In the genomic region with DNA sequence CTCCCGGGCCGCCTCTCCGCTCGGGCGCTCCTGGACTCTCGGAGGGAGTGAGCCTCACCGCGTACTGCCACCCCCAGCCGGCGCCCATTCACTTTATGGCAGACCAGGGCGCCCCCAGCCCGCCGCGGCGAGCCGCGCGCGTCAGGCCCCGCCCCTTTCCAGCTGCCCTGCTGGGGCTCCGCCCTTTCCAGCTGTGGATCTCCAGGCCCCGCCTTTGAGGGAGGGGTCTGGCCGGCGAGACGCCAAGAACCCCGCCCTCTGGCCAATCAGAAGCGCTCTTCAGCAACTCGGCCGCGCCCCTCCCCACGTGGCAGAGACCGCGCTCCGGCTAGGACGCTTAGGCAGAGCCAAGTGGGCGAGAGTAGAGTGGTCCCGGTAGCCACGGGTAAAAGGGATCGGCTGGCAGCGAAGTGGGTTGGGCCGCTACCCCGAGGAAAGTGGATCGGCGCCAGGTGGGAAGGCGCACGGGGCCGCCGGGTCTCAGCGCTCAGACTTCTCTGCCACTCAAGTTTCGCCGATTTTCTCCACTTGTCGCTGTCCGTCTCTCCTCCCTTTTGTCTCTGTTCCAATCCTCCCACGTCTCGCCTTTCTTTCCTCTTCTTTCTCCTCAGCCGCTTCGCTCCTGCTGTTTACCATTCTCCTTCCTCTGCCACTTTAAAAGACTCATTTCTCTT, we compare ENCODE assay signal across 8 cellular contexts. TPM values are rescaled to one million over a fixed set of nuclear protein-coding genes. Genes with fewer than 3 reads are reported as not detected.
DNase-seq lines count a peak whose midpoint lies in the region; ATAC-seq and TF ChIP-seq lines count a peak whose summit lies in the region.

A gene (minus strand): TSS at position 69 of the 674 bp plus-strand sequence. CDS start 9,432 bp downstream, outside the sequence.

- TF ChIP-seq CTCF in RWPE1 (conservative IDR thresholded peaks at IDR 0.05; ENCODE audit: low read depth) = no peak
- no peak for TF ChIP-seq CTCF in fibroblast of the aortic adventitia (IDR thresholded peaks at IDR 0.05; ENCODE audit: insufficient read depth, low read length)
- TF ChIP-seq CTCF in nephron progenitor cell (IDR thresholded peaks at IDR 0.05) = no peak

- peak; percentile 97 for DNase-seq in AG20443 (ENCODE audit: low spot score)
- peak; percentile 98 for DNase-seq in RWPE1 (ENCODE audit: low spot score)
- peak; percentile 80 for DNase-seq in activated effector memory CD4-positive, alpha-beta T cell treated with Interleukin-2 at 50 U/mL for 16 hours
- peak; percentile 91 for DNase-seq in fibroblast of the aortic adventitia (ENCODE audit: low read depth)
- peak; percentile 97 for DNase-seq in nephron progenitor cell
- peak; percentile 60 to 87 (median 82) for DNase-seq in stimulated activated naive CD4-positive, alpha-beta T cell (lab: John Stamatoyannopoulos, UW)

- no peaks in the 10 kb centered on the region for H3K36me3 Mint-ChIP-seq in nephron progenitor cell (ENCODE audit: low read depth)

- peaks cover 45% of the 10 kb centered on the region for H3K4me1 Mint-ChIP-seq in nephron progenitor cell

- H3K4me3 Mint-ChIP-seq in nephron progenitor cell = peak within 1 kb of the TSS; percentile 82

- peak within 1 kb of the TSS; percentile 88 for H3K4me3 ChIP-seq in fibroblast of the aortic adventitia (ENCODE audit: low read depth, low read length)

- CTCF ChIA-PET in RWPE1 (lab: Yijun Ruan, JAX) = interaction anchor here (0.7 to 2.3 kb wide), 3 partner anchors 10 to 27 kb away, joined by 3 to 12 read pairs (median 11); no protein-coding TSS in a partner anchor

- POLR2A ChIA-PET in RWPE1 (lab: Yijun Ruan, JAX; ENCODE audit: low non-redundant PET) = no interaction called here

- peaks cover 71% of the 10 kb centered on the region for H3K27me3 Mint-ChIP-seq in nephron progenitor cell (ENCODE audit: low read depth, poor library complexity)

- no peaks in the 10 kb centered on the region for H3K9me3 Mint-ChIP-seq in nephron progenitor cell

- H3K27ac Mint-ChIP-seq in nephron progenitor cell = no peak within 1 kb of the TSS

- peak; percentile 38 for ATAC-seq in GM19025 (IDR thresholded peaks at IDR 0.05; ENCODE audit: low read depth, unreplicated experiment)
- peak; percentile 23 for ATAC-seq in HG03558 (IDR thresholded peaks at IDR 0.05; ENCODE audit: extremely low read depth, unreplicated experiment)

- H3K27ac ChIP-seq in RWPE1 = no peak within 1 kb of the TSS

RNA-seq across cellular contexts. Expression of the gene that starts here (rescaled TPM):
- total RNA-seq in fibroblast of the aortic adventitia (ENCODE audit: low replicate concordance) = not detected in 2 replicates

Comparison
In these comparisons a context has a peak if more than half of its experiments do, and no peak if none do; other contexts are left out.
1. Peak in DNase-seq and H3K4me3 ChIP-seq in fibroblast of the aortic adventitia; RNA of the gene not detected or under 1 TPM.